In the genomic region with DNA sequence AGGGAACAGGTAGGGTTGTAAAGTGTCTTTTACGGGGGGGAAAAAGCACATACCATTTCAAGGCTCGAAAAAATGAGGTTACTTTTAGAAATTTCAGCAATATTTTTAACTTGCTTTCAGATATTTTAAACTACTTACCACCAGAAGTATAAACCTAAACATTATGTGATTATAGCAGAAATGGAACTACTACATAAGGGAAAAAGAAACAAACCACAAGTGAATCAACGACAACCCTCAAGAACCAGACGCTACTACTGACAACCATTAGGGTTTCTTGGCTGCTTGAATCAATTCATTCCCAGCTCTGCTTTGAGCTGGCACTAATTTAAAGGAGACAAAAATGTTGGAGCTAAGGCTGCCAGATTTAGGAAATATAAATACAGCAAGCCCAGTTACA, we compare ENCODE assay signal across 13 cellular contexts.
DNase-seq lines count a peak whose midpoint lies in the region; ATAC-seq lines count a peak whose summit lies in the region.
"Had no signal": no experiment of that assay in that cellular context is flagged by ENCODE, and none has a peak within 500 bp of the region (broad histone marks: within the 10 kb centered on the region; RNA-seq: fewer than 3 reads in every experiment).

No MANE protein-coding gene starts in this region.

- H3K27me3 Mint-ChIP-seq in activated T-cell treated with anti-CD3 and anti-CD28 coated beads, Interleukin-2, amount 50 U/mL, for 72 hours (ENCODE audit: low read depth), result peaks cover 5% of the 10 kb centered on the region
- peaks cover 7% of the 10 kb centered on the region for H3K27me3 Mint-ChIP-seq in T-helper 1 cell treated with Interleukin-12 subunit alpha and Interleukin-12 subunit beta and Interleukin-4 antibody, amounts not matched to agents 30 μg/mL and 1 μg/mL, for 36 hours (ENCODE audit: low read depth)

- DNase-seq in activated T-cell treated with anti-CD3 and anti-CD28 coated beads, Interleukin-2, amount 50 U/mL, for 72 hours, result no peak
- DNase-seq in activated T-cell treated with anti-CD3 and anti-CD28 coated beads, Interleukin-2, amount 50 U/mL, for 1 hour, result no peak
- DNase-seq in SW480 (ENCODE audit: low spot score) (no peak), RKO (ENCODE audit: low spot score) (no peak)
- DNase-seq: activated effector memory CD4-positive, alpha-beta T cell treated with anti-CD3 and anti-CD28 coated beads, Interleukin-2, amount 50 U/mL, for 16 hours; islet precursor cell; NCI-H446 treated with DMSO at 0.1 percent for 48 hours had no signal

- peak overlapping the region; percentile 69 for H3K27ac Mint-ChIP-seq in activated T-cell treated with anti-CD3 and anti-CD28 coated beads, Interleukin-2, amount 50 U/mL, for 72 hours
- H3K27ac Mint-ChIP-seq in T-helper 1 cell treated with Interleukin-12 subunit alpha and Interleukin-12 subunit beta and Interleukin-4 antibody, amounts not matched to agents 30 μg/mL and 1 μg/mL, for 36 hours, result peak overlapping the region; percentile 47

- H3K9me3 Mint-ChIP-seq in activated T-cell treated with anti-CD3 and anti-CD28 coated beads, Interleukin-2, amount 50 U/mL, for 72 hours, result peaks cover 1 to 3% of the 10 kb centered on the region in 2 donors
- H3K9me3 Mint-ChIP-seq in T-helper 1 cell treated with Interleukin-12 subunit alpha and Interleukin-12 subunit beta and Interleukin-4 antibody, amounts not matched to agents 30 μg/mL and 1 μg/mL, for 36 hours, result peaks cover 6% of the 10 kb centered on the region

- no peaks in the 10 kb centered on the region for H3K4me1 ChIP-seq in endocrine pancreas (ENCODE audit: control insufficient read depth, insufficient read depth, low read length)
- H3K4me1 ChIP-seq in rectal smooth muscle tissue (ENCODE audit: control insufficient read depth, insufficient read depth, low read length), result peaks cover 6% of the 10 kb centered on the region

- peak in 1 of 2 donors; percentile 19 for ATAC-seq in activated T-cell treated with anti-CD3 and anti-CD28 coated beads, Interleukin-2, amount 50 U/mL, for 72 hours (replicated peaks in 1 of 2)
- ATAC-seq in GM21381 (IDR thresholded peaks at IDR 0.05; ENCODE audit: unreplicated experiment), result no peak

- H3K27ac ChIP-seq in rectal smooth muscle tissue (ENCODE audit: low read depth, low read length), result no peak overlapping the region
- H3K27ac ChIP-seq: HL-60, vagina had no signal

- peaks cover 36% of the 10 kb centered on the region for H3K4me1 Mint-ChIP-seq in activated T-cell treated with anti-CD3 and anti-CD28 coated beads, Interleukin-2, amount 50 U/mL, for 72 hours (ENCODE audit: low read depth)
- peaks cover 29% of the 10 kb centered on the region for H3K4me1 Mint-ChIP-seq in T-helper 1 cell treated with Interleukin-12 subunit alpha and Interleukin-12 subunit beta and Interleukin-4 antibody, amounts not matched to agents 30 μg/mL and 1 μg/mL, for 36 hours (ENCODE audit: low read depth)

- peak overlapping the region; percentile 98 for H3K4me3 ChIP-seq in endocrine pancreas (ENCODE audit: control insufficient read depth, insufficient read depth, low read length)
- peak overlapping the region; percentile 15 for H3K4me3 ChIP-seq in rectal smooth muscle tissue (ENCODE audit: low read length)
- H3K4me3 ChIP-seq: vagina had no signal

- peaks cover 3 to 5% of the 10 kb centered on the region in 2 donors for H3K36me3 Mint-ChIP-seq in activated T-cell treated with anti-CD3 and anti-CD28 coated beads, Interleukin-2, amount 50 U/mL, for 72 hours (ENCODE audit: insufficient read depth in 2 of 2)
- peaks cover 15% of the 10 kb centered on the region for H3K36me3 Mint-ChIP-seq in T-helper 1 cell treated with Interleukin-12 subunit alpha and Interleukin-12 subunit beta and Interleukin-4 antibody, amounts not matched to agents 30 μg/mL and 1 μg/mL, for 36 hours (ENCODE audit: low read depth)

- H3K9ac ChIP-seq in endocrine pancreas (ENCODE audit: control insufficient read depth, insufficient read depth, low read length) (no peak overlapping the region), rectal smooth muscle tissue (ENCODE audit: low read length) (no peak overlapping the region)

- H3K9me3 ChIP-seq in endocrine pancreas (ENCODE audit: control insufficient read depth, low read length), result no peaks in the 10 kb centered on the region
- H3K9me3 ChIP-seq: vagina had no signal

- H3K4me3 Mint-ChIP-seq in activated T-cell treated with anti-CD3 and anti-CD28 coated beads, Interleukin-2, amount 50 U/mL, for 72 hours, result peak overlapping the region; percentile 53 to 85
- peak overlapping the region; percentile 47 for H3K4me3 Mint-ChIP-seq in T-helper 1 cell treated with Interleukin-12 subunit alpha and Interleukin-12 subunit beta and Interleukin-4 antibody, amounts not matched to agents 30 μg/mL and 1 μg/mL, for 36 hours

- H3K27me3 ChIP-seq in endocrine pancreas (ENCODE audit: control insufficient read depth, insufficient read depth, low read length) (no peaks in the 10 kb centered on the region), rectal smooth muscle tissue (ENCODE audit: control insufficient read depth, insufficient read depth, low read length) (no peaks in the 10 kb centered on the region)
- H3K27me3 ChIP-seq: vagina had no signal

- H3K36me3 ChIP-seq in endocrine pancreas (ENCODE audit: control insufficient read depth, insufficient read depth, low read length) (no peaks in the 10 kb centered on the region), rectal smooth muscle tissue (ENCODE audit: control insufficient read depth, insufficient read depth, low read length) (no peaks in the 10 kb centered on the region)
- H3K36me3 ChIP-seq: vagina had no signal
